In genomic region chr3:121545564-121546455, GRCh38 we compare ENCODE assay signal across 8 cellular contexts. TPM values are rescaled to one million over a fixed set of nuclear protein-coding genes. Genes with fewer than 3 reads are reported as not detected.
DNase-seq lines count a peak whose midpoint lies in the region; ATAC-seq and TF ChIP-seq lines count a peak whose summit lies in the region.

Gene POLQ (minus strand): TSS chr3:121545988. CDS start chr3:121545877, 111 bp downstream.

- ATAC-seq in stimulated activated naive CD8-positive, alpha-beta T cell treated with anti-CD3 and anti-CD28 coated beads, Interleukin-15, amount 100 ng/mL, for 72 hours: peak; percentile 99

- H3K36me3 ChIP-seq in H7 (replicated peaks; ENCODE audit: control insufficient read depth, insufficient read depth, low read length): peaks cover 4% of the 10 kb centered on the region; the same call in 1 of the 2 replicates

- peaks cover 4% of the 10 kb centered on the region for H3K27me3 Mint-ChIP-seq in nephron progenitor cell (ENCODE audit: low read depth, poor library complexity)
- H3K27me3 Mint-ChIP-seq in stimulated activated naive CD8-positive, alpha-beta T cell treated with anti-CD3 and anti-CD28 coated beads, Interleukin-15, amount 100 ng/mL, for 72 hours: no peaks in the 10 kb centered on the region

- no peak for TF ChIP-seq CTCF in nephron progenitor cell (IDR thresholded peaks at IDR 0.05)

- peaks cover 27% of the 10 kb centered on the region for H3K4me1 Mint-ChIP-seq in nephron progenitor cell
- H3K4me1 Mint-ChIP-seq in stimulated activated naive CD8-positive, alpha-beta T cell treated with anti-CD3 and anti-CD28 coated beads, Interleukin-15, amount 100 ng/mL, for 72 hours: peaks cover 9% of the 10 kb centered on the region

- peak within 1 kb of the TSS; percentile 92 for H3K4me3 ChIP-seq in H7 (ENCODE audit: insufficient read depth, low read depth, low read length)

- peak within 1 kb of the TSS; percentile 94 for H3K4me3 Mint-ChIP-seq in nephron progenitor cell
- H3K4me3 Mint-ChIP-seq in stimulated activated naive CD8-positive, alpha-beta T cell treated with anti-CD3 and anti-CD28 coated beads, Interleukin-15, amount 100 ng/mL, for 72 hours: peak within 1 kb of the TSS; percentile 91

- H3K36me3 Mint-ChIP-seq in nephron progenitor cell (ENCODE audit: low read depth): peaks cover 17% of the 10 kb centered on the region

- peak within 1 kb of the TSS; percentile 84 for H3K27ac Mint-ChIP-seq in nephron progenitor cell
- peak within 1 kb of the TSS; percentile 92 to 96 for H3K27ac Mint-ChIP-seq in stimulated activated naive CD8-positive, alpha-beta T cell treated with anti-CD3 and anti-CD28 coated beads, Interleukin-15, amount 100 ng/mL, for 72 hours

- no peaks in the 10 kb centered on the region for H3K9me3 Mint-ChIP-seq in nephron progenitor cell
- no peaks in the 10 kb centered on the region for H3K9me3 Mint-ChIP-seq in stimulated activated naive CD8-positive, alpha-beta T cell treated with anti-CD3 and anti-CD28 coated beads, Interleukin-15, amount 100 ng/mL, for 72 hours

- H3K27me3 ChIP-seq in H7 (ENCODE audit: control insufficient read depth, insufficient read depth, low read length): no peaks in the 10 kb centered on the region

- DNase-seq in ELF-1 (ENCODE audit: low read depth, low spot score) (peak; percentile 86), H7 (peak; percentile 81), M059J (ENCODE audit: low read depth) (peak; percentile 97), SHP77 (lab: John Stamatoyannopoulos, UW) (peak; percentile 89 to 96), fibroblast of the conjunctiva (ENCODE audit: low read depth) (peak; percentile 90), nephron progenitor cell (peak; percentile 79)
- peak; percentile 82 for DNase-seq in activated effector memory CD4-positive, alpha-beta T cell treated with Interleukin-2 at 50 U/mL for 16 hours
- DNase-seq in stimulated activated naive CD8-positive, alpha-beta T cell treated with anti-CD3 and anti-CD28 coated beads, Interleukin-15, amount 100 ng/mL, for 72 hours: peak; percentile 82 to 88

RNA-seq across cellular contexts. Expression of gene POLQ, which starts in this region (rescaled TPM):
- 9.4 and 13.3 TPM in 2 replicates for total RNA-seq in H7 (2014; rRNA removed; shearing (Covaris generic))
- 11.7 and 16.9 TPM in 2 replicates for total RNA-seq in M059J (2014; rRNA removed; shearing (Covaris generic))

Comparison
In these comparisons a context has a peak if more than half of its experiments do, and no peak if none do; other contexts are left out.
1. Peak in every context shown above with its lines: DNase-seq, ATAC-seq and H3K4me3 ChIP-seq.